Comparison of ENCODE assay signal across 10 cellular contexts in the genomic region with DNA sequence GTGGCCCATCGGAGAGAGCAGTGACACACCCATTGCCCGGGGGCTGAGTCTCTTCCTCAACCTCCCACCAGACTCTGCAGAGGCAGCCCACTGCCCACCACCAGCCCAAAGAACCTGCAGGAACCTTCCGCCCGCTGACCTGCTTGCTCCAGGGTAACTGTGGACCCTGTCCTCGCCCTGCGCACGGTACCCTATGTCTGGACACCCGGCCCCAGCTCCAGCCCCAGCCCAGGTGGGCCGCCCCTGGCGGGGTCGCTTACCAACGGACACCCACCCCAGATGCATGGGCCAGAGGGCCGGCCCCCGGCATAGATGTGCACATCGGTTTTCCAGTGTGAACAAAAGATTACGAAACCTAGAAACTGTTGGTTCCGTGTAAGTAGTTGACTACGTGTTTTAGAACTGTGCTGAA.
DNase-seq lines count a peak whose midpoint lies in the region; ATAC-seq, FAIRE-seq and TF ChIP-seq lines count a peak whose summit lies in the region.
"Had no signal": no experiment of that assay in that cellular context is flagged by ENCODE, and none has a peak within 500 bp of the region (broad histone marks: within the 10 kb centered on the region; RNA-seq: fewer than 3 reads in every experiment).

No MANE protein-coding gene starts in this region.

- DNase-seq in GM12892 (ENCODE audit: insufficient read length) (no peak), OCI-M2 (lab: John Stamatoyannopoulos, UW; ENCODE audit: unreplicated experiment) (no peak), DMS 273 (lab: John Stamatoyannopoulos, UW; ENCODE audit: unreplicated experiment) (no peak)
- no peak for DNase-seq in activated T-cell treated with anti-CD3 and anti-CD28 coated beads, Interleukin-2, amount 50 U/mL, for 4 hours
- DNase-seq: NCI-H1417 treated with DMSO at 0.1 percent for 48 hours, Right ventricle myocardium superior had no signal

- H3K36me3 ChIP-seq in neutrophil, result no peaks in the 10 kb centered on the region

- no peak for TF ChIP-seq CTCF in neutrophil (IDR thresholded peaks at IDR 0.05)

- H3K4me3 ChIP-seq in neutrophil (ENCODE audit: low read depth in 1 of 2, low read length in 1 of 2), result peak overlapping the region; percentile 73 to 75

- 0 out of 2 replicates have a peak, but pooled peaks have one; percentile 1 for TF ChIP-seq POLR2A in GM12892 (IDR thresholded peaks at IDR 0.05; ENCODE audit: low read depth, low read length)

- H3K27me3 Mint-ChIP-seq in activated T-cell treated with anti-CD3 and anti-CD28 coated beads, Interleukin-2, amount 50 U/mL, for 4 hours (ENCODE audit: low read depth), result peaks cover 4% of the 10 kb centered on the region

- H3K27ac ChIP-seq in neutrophil, result peak overlapping the region; percentile 92

- H3K9me3 ChIP-seq in neutrophil, result no peaks in the 10 kb centered on the region

- H3K4me1 Mint-ChIP-seq in activated T-cell treated with anti-CD3 and anti-CD28 coated beads, Interleukin-2, amount 50 U/mL, for 4 hours (ENCODE audit: low read depth), result peaks cover 59% of the 10 kb centered on the region

- H3K36me3 Mint-ChIP-seq in activated T-cell treated with anti-CD3 and anti-CD28 coated beads, Interleukin-2, amount 50 U/mL, for 4 hours (ENCODE audit: insufficient read depth), result no peaks in the 10 kb centered on the region

- H3K4me1 ChIP-seq in neutrophil (ENCODE audit: control insufficient read depth in 1 of 2, insufficient read depth in 1 of 2, low read depth in 1 of 2, low read length in 1 of 2), result peaks cover 71 to 72% of the 10 kb centered on the region in 2 experiments

- peak overlapping the region; percentile 80 for H3K4me3 Mint-ChIP-seq in activated T-cell treated with anti-CD3 and anti-CD28 coated beads, Interleukin-2, amount 50 U/mL, for 4 hours

- H3K27me3 ChIP-seq in neutrophil, result no peaks in the 10 kb centered on the region

- ATAC-seq in HG03280 (IDR thresholded peaks at IDR 0.05; ENCODE audit: unreplicated experiment) (peak; percentile 10), HG02840 (IDR thresholded peaks at IDR 0.05; ENCODE audit: low FRiP score, unreplicated experiment) (no peak)
- ATAC-seq in activated T-cell treated with anti-CD3 and anti-CD28 coated beads, Interleukin-2, amount 50 U/mL, for 4 hours, result peak; percentile 16 to 24

- no peaks in the 10 kb centered on the region for H3K9me3 Mint-ChIP-seq in activated T-cell treated with anti-CD3 and anti-CD28 coated beads, Interleukin-2, amount 50 U/mL, for 4 hours

- FAIRE-seq in GM12892 (lab: Jason Lieb, UNC), result no peak
- FAIRE-seq: endometrium had no signal
